Comparison of ENCODE assay signal across 1 cellular context in the genomic region with DNA sequence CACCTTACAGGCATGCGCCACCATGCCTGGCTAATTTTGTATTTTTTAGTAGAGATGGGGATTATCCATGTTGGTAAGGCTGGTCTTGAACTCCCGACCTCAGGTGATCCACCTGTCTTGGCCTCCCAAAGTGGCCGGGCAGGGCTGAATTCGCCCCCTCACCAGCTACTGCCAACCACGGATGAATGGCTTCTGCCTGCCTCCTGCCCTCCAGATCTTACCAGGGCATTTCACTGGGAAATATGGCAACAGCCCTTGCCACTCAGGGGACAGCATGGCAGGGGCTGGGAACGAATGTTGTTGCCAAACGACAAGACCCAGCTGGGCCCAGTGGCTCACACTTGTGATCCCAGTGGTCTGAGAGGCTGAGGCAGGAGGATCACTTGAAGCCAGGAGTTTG.
TF ChIP-seq lines count a peak whose summit lies in the region.

No MANE protein-coding gene starts in this region.

TF ChIP-seq in H1, 55 proteins besides CTCF, POLR2A, EP300 and RAD21:
- TF ChIP-seq BRCA1 (IDR thresholded peaks at IDR 0.05; ENCODE audit: low read depth, low read length) (no peak), E2F6 (IDR thresholded peaks at IDR 0.05) (no peak), CHD1 (IDR thresholded peaks at IDR 0.05; ENCODE audit: low read depth, low read length) (no peak), BACH1 (IDR thresholded peaks at IDR 0.05; ENCODE audit: low read length) (no peak), JUND (IDR thresholded peaks at IDR 0.05; ENCODE audit: low read length) (no peak), JUN (IDR thresholded peaks at IDR 0.05; ENCODE audit: low read depth, low read length) (no peak), SP4 (IDR thresholded peaks at IDR 0.05; ENCODE audit: low read length) (no peak), EGR1 (IDR thresholded peaks at IDR 0.05; ENCODE audit: borderline replicate concordance, low read depth, low read length) (no peak), PHF8 (conservative IDR thresholded peaks at IDR 0.05; ENCODE audit: low read depth, low read length) (no peak), POLR2AphosphoS5 (IDR thresholded peaks at IDR 0.05; ENCODE audit: low read depth, low read length) (no peak), SIN3A (conservative IDR thresholded peaks at IDR 0.05 in 1 of 2, IDR thresholded peaks at IDR 0.05 in 1 of 2; ENCODE audit: low read depth in 1 of 2, low read length in 2 of 2) (no peak), TAF7 (optimal IDR thresholded peaks at IDR 0.05; ENCODE audit: borderline replicate concordance, low read depth, low read length) (no peak), GABPA (IDR thresholded peaks at IDR 0.05; ENCODE audit: borderline replicate concordance, insufficient read depth, low read length) (no peak), RFX5 (IDR thresholded peaks at IDR 0.05; ENCODE audit: borderline replicate concordance, low read depth, low read length) (no peak)
- TF ChIP-seq, protein P1, sequence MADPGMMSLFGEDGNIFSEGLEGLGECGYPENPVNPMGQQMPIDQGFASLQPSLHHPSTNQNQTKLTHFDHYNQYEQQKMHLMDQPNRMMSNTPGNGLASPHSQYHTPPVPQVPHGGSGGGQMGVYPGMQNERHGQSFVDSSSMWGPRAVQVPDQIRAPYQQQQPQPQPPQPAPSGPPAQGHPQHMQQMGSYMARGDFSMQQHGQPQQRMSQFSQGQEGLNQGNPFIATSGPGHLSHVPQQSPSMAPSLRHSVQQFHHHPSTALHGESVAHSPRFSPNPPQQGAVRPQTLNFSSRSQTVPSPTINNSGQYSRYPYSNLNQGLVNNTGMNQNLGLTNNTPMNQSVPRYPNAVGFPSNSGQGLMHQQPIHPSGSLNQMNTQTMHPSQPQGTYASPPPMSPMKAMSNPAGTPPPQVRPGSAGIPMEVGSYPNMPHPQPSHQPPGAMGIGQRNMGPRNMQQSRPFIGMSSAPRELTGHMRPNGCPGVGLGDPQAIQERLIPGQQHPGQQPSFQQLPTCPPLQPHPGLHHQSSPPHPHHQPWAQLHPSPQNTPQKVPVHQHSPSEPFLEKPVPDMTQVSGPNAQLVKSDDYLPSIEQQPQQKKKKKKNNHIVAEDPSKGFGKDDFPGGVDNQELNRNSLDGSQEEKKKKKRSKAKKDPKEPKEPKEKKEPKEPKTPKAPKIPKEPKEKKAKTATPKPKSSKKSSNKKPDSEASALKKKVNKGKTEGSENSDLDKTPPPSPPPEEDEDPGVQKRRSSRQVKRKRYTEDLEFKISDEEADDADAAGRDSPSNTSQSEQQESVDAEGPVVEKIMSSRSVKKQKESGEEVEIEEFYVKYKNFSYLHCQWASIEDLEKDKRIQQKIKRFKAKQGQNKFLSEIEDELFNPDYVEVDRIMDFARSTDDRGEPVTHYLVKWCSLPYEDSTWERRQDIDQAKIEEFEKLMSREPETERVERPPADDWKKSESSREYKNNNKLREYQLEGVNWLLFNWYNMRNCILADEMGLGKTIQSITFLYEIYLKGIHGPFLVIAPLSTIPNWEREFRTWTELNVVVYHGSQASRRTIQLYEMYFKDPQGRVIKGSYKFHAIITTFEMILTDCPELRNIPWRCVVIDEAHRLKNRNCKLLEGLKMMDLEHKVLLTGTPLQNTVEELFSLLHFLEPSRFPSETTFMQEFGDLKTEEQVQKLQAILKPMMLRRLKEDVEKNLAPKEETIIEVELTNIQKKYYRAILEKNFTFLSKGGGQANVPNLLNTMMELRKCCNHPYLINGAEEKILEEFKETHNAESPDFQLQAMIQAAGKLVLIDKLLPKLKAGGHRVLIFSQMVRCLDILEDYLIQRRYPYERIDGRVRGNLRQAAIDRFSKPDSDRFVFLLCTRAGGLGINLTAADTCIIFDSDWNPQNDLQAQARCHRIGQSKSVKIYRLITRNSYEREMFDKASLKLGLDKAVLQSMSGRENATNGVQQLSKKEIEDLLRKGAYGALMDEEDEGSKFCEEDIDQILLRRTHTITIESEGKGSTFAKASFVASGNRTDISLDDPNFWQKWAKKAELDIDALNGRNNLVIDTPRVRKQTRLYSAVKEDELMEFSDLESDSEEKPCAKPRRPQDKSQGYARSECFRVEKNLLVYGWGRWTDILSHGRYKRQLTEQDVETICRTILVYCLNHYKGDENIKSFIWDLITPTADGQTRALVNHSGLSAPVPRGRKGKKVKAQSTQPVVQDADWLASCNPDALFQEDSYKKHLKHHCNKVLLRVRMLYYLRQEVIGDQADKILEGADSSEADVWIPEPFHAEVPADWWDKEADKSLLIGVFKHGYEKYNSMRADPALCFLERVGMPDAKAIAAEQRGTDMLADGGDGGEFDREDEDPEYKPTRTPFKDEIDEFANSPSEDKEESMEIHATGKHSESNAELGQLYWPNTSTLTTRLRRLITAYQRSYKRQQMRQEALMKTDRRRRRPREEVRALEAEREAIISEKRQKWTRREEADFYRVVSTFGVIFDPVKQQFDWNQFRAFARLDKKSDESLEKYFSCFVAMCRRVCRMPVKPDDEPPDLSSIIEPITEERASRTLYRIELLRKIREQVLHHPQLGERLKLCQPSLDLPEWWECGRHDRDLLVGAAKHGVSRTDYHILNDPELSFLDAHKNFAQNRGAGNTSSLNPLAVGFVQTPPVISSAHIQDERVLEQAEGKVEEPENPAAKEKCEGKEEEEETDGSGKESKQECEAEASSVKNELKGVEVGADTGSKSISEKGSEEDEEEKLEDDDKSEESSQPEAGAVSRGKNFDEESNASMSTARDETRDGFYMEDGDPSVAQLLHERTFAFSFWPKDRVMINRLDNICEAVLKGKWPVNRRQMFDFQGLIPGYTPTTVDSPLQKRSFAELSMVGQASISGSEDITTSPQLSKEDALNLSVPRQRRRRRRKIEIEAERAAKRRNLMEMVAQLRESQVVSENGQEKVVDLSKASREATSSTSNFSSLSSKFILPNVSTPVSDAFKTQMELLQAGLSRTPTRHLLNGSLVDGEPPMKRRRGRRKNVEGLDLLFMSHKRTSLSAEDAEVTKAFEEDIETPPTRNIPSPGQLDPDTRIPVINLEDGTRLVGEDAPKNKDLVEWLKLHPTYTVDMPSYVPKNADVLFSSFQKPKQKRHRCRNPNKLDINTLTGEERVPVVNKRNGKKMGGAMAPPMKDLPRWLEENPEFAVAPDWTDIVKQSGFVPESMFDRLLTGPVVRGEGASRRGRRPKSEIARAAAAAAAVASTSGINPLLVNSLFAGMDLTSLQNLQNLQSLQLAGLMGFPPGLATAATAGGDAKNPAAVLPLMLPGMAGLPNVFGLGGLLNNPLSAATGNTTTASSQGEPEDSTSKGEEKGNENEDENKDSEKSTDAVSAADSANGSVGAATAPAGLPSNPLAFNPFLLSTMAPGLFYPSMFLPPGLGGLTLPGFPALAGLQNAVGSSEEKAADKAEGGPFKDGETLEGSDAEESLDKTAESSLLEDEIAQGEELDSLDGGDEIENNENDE (IDR thresholded peaks at IDR 0.05; ENCODE audit: insufficient replicate concordance, low read length), result no peak
TF ChIP-seq in H1: peak in this region for 0.
